23 cellular contexts compared by ENCODE assay signal in the genomic region with DNA sequence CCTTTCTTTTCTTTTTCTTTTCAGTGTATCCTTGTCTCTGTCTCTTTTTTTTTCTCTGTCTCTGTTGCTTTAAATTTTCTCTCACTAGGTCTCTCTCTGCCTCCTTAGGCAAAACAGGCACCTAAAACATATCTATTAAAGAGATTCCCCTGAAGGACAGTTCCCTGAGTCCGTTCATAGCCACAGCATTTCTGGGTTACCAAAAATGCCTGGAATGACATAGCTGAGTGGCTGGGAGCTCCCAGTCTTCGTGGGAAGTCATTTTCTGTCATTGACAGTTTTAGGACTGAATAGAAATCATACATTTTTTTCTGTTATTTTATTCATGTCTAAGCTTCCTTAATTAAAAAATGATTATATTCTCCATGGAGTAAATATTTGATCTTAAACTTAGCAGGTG.
"Had no signal": no experiment of that assay in that cellular context is flagged by ENCODE, and none has a peak within 500 bp of the region (broad histone marks: within the 10 kb centered on the region; RNA-seq: fewer than 3 reads in every experiment).

No MANE protein-coding gene starts in this region.

- H3K4me3 ChIP-seq: coronary artery, dorsolateral prefrontal cortex, esophagus muscularis mucosa, gastroesophageal sphincter, heart right ventricle had no signal

- H3K4me1 ChIP-seq: foreskin keratinocyte, gastroesophageal sphincter had no signal

- H3K27ac ChIP-seq: brain microvascular endothelial cell, coronary artery, dorsolateral prefrontal cortex, esophagus muscularis mucosa, foreskin keratinocyte, gastroesophageal sphincter, heart right ventricle had no signal

- H3K36me3 ChIP-seq: brain microvascular endothelial cell, esophagus muscularis mucosa, gastroesophageal sphincter, heart right ventricle had no signal

- H3K27me3 ChIP-seq: brain microvascular endothelial cell, dorsolateral prefrontal cortex, esophagus muscularis mucosa, foreskin keratinocyte, gastroesophageal sphincter, heart right ventricle had no signal

- DNase-seq: activated CD4-positive, alpha-beta T cell treated with anti-CD3 and anti-CD28 coated beads for 1 hour; activated CD4-positive, alpha-beta T cell treated with anti-CD3 and anti-CD28 coated beads for 4 hours; activated CD4-positive, alpha-beta T cell treated with anti-CD3 and anti-CD28 coated beads, Interleukin-2, amount 10 ng/mL, durations not matched to agents 7 days and 5 days; activated CD4-positive, alpha-beta T cell treated with anti-CD3 and anti-CD28 coated beads, Interleukin-2, amount 50 U/mL, for 48 hours; activated CD8-positive, alpha-beta memory T cell treated with anti-CD3 and anti-CD28 coated beads for 24 hours; activated CD8-positive, alpha-beta T cell treated with anti-CD3 and anti-CD28 coated beads for 36 hours; activated effector memory CD4-positive, alpha-beta T cell treated with Interleukin-2 at 50 U/mL for 16 hours; activated gamma-delta T cell treated with Interleukin-2 at 50 U/mL for 16 hours; activated naive CD4-positive, alpha-beta T cell treated with anti-CD3 and anti-CD28 coated beads, Interleukin-2, amount 50 U/mL, for 16 hours; activated naive CD4-positive, alpha-beta T cell treated with Interleukin-2 at 50 U/mL for 16 hours; activated T-cell treated with anti-CD3 and anti-CD28 coated beads, Interleukin-2, amount 50 U/mL, for 4 hours; amygdala; aorta; brain microvascular endothelial cell; dorsolateral prefrontal cortex; effector memory CD8-positive, alpha-beta T cell; erythroblast; foreskin keratinocyte; heart right ventricle; T-helper 2 cell had no signal

- H3K9me3 ChIP-seq: esophagus muscularis mucosa, gastroesophageal sphincter, heart right ventricle had no signal
